ENCODE assay signal across 9 cellular contexts in the genomic region with DNA sequence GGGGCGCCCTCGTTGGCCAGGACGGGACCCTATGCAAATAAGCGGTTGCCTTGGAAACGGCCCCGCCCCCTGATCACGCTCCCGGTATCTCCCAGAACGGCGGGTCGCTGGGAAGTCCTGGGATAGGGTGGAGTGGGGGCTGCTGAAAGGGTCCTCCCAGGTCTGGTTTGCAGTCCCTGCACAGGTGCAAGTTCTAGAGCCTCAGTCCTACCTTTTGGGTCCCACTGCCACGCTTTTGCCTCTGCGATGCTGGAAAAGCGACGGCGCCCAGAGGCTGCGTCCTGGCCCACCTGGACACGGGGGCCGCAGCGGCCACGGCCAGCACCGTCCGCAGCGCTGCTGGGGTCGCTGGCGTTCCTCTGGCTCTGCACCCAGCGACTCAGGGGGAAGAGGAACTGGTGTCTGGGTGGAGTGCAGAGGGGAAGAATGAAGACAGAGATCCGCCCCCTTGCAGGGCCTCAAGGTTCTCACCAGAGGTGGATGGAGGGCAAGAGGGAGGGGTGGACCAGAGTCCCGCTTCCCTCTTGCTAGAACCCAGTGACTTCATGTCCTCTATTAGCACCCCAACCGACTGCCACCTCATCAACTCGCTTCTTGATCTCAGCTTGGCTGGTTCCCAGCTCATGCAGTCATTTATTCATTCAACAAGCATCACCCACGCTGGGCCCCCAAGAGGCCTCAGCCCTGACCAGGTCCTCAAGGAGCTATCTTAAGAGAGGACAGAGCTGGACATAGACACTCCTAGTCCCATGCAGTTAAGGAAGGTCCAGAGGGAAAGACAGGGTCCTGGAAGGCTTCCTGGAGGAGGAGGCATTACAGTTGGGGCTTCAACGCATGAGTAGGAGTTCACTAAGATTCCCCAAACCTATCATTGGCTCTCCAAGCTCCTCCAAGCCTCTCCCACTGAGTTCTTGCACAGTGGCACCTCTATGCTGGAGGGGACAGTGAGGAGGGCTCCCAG. TPM values are rescaled to one million over a fixed set of nuclear protein-coding genes. Genes with fewer than 3 reads are reported as not detected.
DNase-seq lines count a peak whose midpoint lies in the region; ATAC-seq and TF ChIP-seq lines count a peak whose summit lies in the region.
"Had no signal": no experiment of that assay in that cellular context is flagged by ENCODE, and none has a peak within 500 bp of the region (broad histone marks: within the 10 kb centered on the region; RNA-seq: fewer than 3 reads in every experiment).

A gene (minus strand): TSS at position 381 of the 961 bp plus-strand sequence. CDS start 659 bp downstream, outside the sequence.

- H3K4me3 ChIP-seq in retinal pigment epithelial cell (ENCODE audit: low read length): peak within 1 kb of the TSS; percentile 25
- H3K4me3 ChIP-seq: HAP-1 had no signal

- DNase-seq in OCI-M1 (lab: John Stamatoyannopoulos, UW) (peak; percentile 65), left ventricle myocardium superior (peak; percentile 63), retinal pigment epithelial cell (ENCODE audit: low read depth) (no peak), AG20443 (ENCODE audit: low spot score) (no peak)
- DNase-seq in activated CD4-positive, alpha-beta T cell treated with anti-CD3 and anti-CD28 coated beads, Interleukin-2, amount 10 ng/mL, durations not matched to agents 7 days and 5 days: no peak
- DNase-seq in activated CD8-positive, alpha-beta memory T cell treated with anti-CD3 and anti-CD28 coated beads for 24 hours: no peak

- H3K9me3 Mint-ChIP-seq in activated CD4-positive, alpha-beta T cell treated with anti-CD3 and anti-CD28 coated beads, Interleukin-2, amount 10 ng/mL, durations not matched to agents 7 days and 5 days: no peaks in the 10 kb centered on the region

- no peak within 1 kb of the TSS for H3K27ac Mint-ChIP-seq in activated CD4-positive, alpha-beta T cell treated with anti-CD3 and anti-CD28 coated beads, Interleukin-2, amount 10 ng/mL, durations not matched to agents 7 days and 5 days

- H3K36me3 Mint-ChIP-seq in activated CD4-positive, alpha-beta T cell treated with anti-CD3 and anti-CD28 coated beads, Interleukin-2, amount 10 ng/mL, durations not matched to agents 7 days and 5 days (ENCODE audit: low read depth): no peaks in the 10 kb centered on the region

- TF ChIP-seq CTCF in retinal pigment epithelial cell (conservative IDR thresholded peaks at IDR 0.05; ENCODE audit: low read depth, low read length): no peak

- intact Hi-C loops in left ventricle myocardium superior (cut with micrococcal nuclease): no loop called here

- POLR2A ChIA-PET in activated CD4-positive, alpha-beta T cell treated with anti-CD3 and anti-CD28 coated beads, Interleukin-2, amount 10 ng/mL, durations not matched to agents 7 days and 5 days (lab: Charles Lee): no interaction called here

- peaks cover 16% of the 10 kb centered on the region for H3K4me1 Mint-ChIP-seq in activated CD4-positive, alpha-beta T cell treated with anti-CD3 and anti-CD28 coated beads, Interleukin-2, amount 10 ng/mL, durations not matched to agents 7 days and 5 days

- CTCF ChIA-PET in activated CD4-positive, alpha-beta T cell treated with anti-CD3 and anti-CD28 coated beads, Interleukin-2, amount 10 ng/mL, durations not matched to agents 7 days and 5 days (lab: Charles Lee): interaction anchor here (2.2 kb wide), 1 partner anchor 9 kb away, joined by 7 read pairs; no protein-coding TSS in a partner anchor

- peak; percentile 53 for ATAC-seq in GM18867 (IDR thresholded peaks at IDR 0.05; ENCODE audit: unreplicated experiment)
- ATAC-seq in left ventricle myocardium superior: peak; percentile 65
- ATAC-seq in HG03571 (IDR thresholded peaks at IDR 0.05; ENCODE audit: unreplicated experiment): no peak

- peaks cover 18% of the 10 kb centered on the region for H3K27me3 Mint-ChIP-seq in activated CD4-positive, alpha-beta T cell treated with anti-CD3 and anti-CD28 coated beads, Interleukin-2, amount 10 ng/mL, durations not matched to agents 7 days and 5 days

- H3K4me3 Mint-ChIP-seq in activated CD4-positive, alpha-beta T cell treated with anti-CD3 and anti-CD28 coated beads, Interleukin-2, amount 10 ng/mL, durations not matched to agents 7 days and 5 days: no peak within 1 kb of the TSS

RNA-seq across cellular contexts. Expression of the gene that starts here (rescaled TPM):
- 2.9 TPM for total RNA-seq in left ventricle myocardium superior
- not detected for total RNA-seq in activated CD4-positive, alpha-beta T cell treated with anti-CD3 and anti-CD28 coated beads, Interleukin-2, amount 10 ng/mL, durations not matched to agents 7 days and 5 days

Comparison
In these comparisons a context has a peak if more than half of its experiments do, and no peak if none do; other contexts are left out.
1. DNase-seq: peak in OCI-M1 (single experiment) and left ventricle myocardium superior (single experiment); none in retinal pigment epithelial cell (single experiment), AG20443 (single experiment), activated CD4-positive, alpha-beta T cell treated with anti-CD3 and anti-CD28 coated beads, Interleukin-2, amount 10 ng/mL, durations not matched to agents 7 days and 5 days (single experiment) and activated CD8-positive, alpha-beta memory T cell treated with anti-CD3 and anti-CD28 coated beads for 24 hours (single experiment).